In the genomic region with DNA sequence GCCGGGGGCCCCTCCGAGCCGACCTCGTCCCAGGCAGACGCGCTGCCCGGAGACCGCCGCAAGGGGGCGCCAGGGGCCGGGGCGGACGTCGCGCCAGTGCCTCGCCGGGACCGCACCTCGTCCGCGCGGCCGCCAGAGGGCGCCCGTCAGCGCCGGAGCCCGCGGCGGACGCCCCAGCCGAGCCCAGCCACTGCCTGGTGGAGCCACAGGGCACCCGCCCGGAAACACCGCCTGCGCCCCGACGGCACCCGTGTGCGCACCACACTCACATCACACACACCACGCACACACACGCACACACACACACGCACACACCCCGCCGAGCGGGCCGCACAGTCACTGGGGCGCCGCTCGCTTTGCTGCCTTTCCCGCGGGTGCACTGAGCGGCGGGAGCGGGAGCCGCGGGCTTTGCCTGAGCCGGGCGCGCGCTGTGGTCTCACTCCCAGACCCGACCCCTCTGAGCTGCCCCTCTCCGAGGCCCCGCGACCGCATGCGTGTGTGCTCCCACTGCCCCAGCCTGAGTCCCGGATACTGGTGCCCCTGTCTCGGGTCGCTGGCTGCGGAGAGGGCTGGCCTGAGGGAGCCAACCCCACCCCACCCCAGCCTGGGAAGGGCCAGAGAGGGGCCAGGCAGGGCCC, we compare ENCODE assay signal across 8 cellular contexts.
DNase-seq lines count a peak whose midpoint lies in the region; ATAC-seq and TF ChIP-seq lines count a peak whose summit lies in the region.

No MANE protein-coding gene starts in this region.

- H3K27ac ChIP-seq in KMS-11 = no peak overlapping the region
- H3K27ac ChIP-seq in WERI-Rb-1 = 0 out of 2 replicates have a peak overlapping the region, but pooled peaks have one; percentile 54
- no peak overlapping the region for H3K27ac ChIP-seq in effector memory CD4-positive, alpha-beta T cell (ENCODE audit: insufficient read depth, low read length, poor library complexity, severe bottlenecking)
- no peak overlapping the region for H3K27ac ChIP-seq in mesendoderm (ENCODE audit: low read depth, low read length)

- H3K18ac ChIP-seq in mesendoderm (ENCODE audit: low read length) = peak overlapping the region; percentile 99

- no peak overlapping the region for H3K4me2 ChIP-seq in KMS-11
- H3K4me2 ChIP-seq in mesendoderm (ENCODE audit: low read length) = peak overlapping the region; percentile 75

- H3K79me2 ChIP-seq in KMS-11 (ENCODE audit: insufficient read depth, low read depth) = no peaks in the 10 kb centered on the region
- H3K79me2 ChIP-seq in mesendoderm (ENCODE audit: control insufficient read depth, insufficient read depth, low read length) = no peaks in the 10 kb centered on the region

- H2BK5ac ChIP-seq in mesendoderm (ENCODE audit: low read length) = no peak overlapping the region

- no peak overlapping the region for H3K4ac ChIP-seq in mesendoderm (ENCODE audit: low read depth, low read length)

- no peaks in the 10 kb centered on the region for H3K27me3 ChIP-seq in GM06990 (replicated peaks; ENCODE audit: control insufficient read depth, insufficient read depth, low read length)
- H3K27me3 ChIP-seq in KMS-11 (ENCODE audit: insufficient read depth, low read depth) = no peaks in the 10 kb centered on the region
- peaks cover 15% of the 10 kb centered on the region for H3K27me3 ChIP-seq in WERI-Rb-1 (ENCODE audit: insufficient read depth, low read depth, severe bottlenecking)
- H3K27me3 ChIP-seq in effector memory CD4-positive, alpha-beta T cell (replicated peaks; ENCODE audit: control insufficient read depth, insufficient read depth, low read length, poor library complexity, severe bottlenecking) = peaks cover 2% of the 10 kb centered on the region
- no peaks in the 10 kb centered on the region for H3K27me3 ChIP-seq in mesendoderm (ENCODE audit: insufficient read depth, low read length, poor library complexity)

- no peaks in the 10 kb centered on the region for H3K79me1 ChIP-seq in mesendoderm (ENCODE audit: low read length)

- no peak overlapping the region for H4K5ac ChIP-seq in mesendoderm (ENCODE audit: low read length)

- no peak overlapping the region for H3K4me3 ChIP-seq in GM06990 (replicated peaks; ENCODE audit: low read depth, low read length)
- H3K4me3 ChIP-seq in KMS-11 (IDR thresholded peaks at IDR 0.05; ENCODE audit: insufficient read depth, low read depth, low read length) = no peak overlapping the region
- peak overlapping the region; percentile 64 for H3K4me3 ChIP-seq in WERI-Rb-1 (ENCODE audit: low read depth, low read length)
- H3K4me3 ChIP-seq in effector memory CD4-positive, alpha-beta T cell (ENCODE audit: insufficient read depth, low read depth, low read length, poor library complexity, severe bottlenecking) = peak overlapping the region; percentile 12
- peak overlapping the region; percentile 41 for H3K4me3 ChIP-seq in mesendoderm (ENCODE audit: low read length)

- H3K4me1 ChIP-seq in KMS-11 (ENCODE audit: low read depth, poor library complexity, severe bottlenecking) (no peaks in the 10 kb centered on the region), mesendoderm (ENCODE audit: control insufficient read depth, low read depth, low read length) (no peaks in the 10 kb centered on the region)
- H3K4me1 ChIP-seq in effector memory CD4-positive, alpha-beta T cell (ENCODE audit: control insufficient read depth, insufficient read depth, low read length, poor library complexity, severe bottlenecking) = peaks cover 5% of the 10 kb centered on the region

- H2AFZ ChIP-seq in KMS-11 (ENCODE audit: low read depth) = peak overlapping the region; percentile 30; the same call in 1 of the 2 replicates

- no peak overlapping the region for H2AK5ac ChIP-seq in mesendoderm (ENCODE audit: low read length)

- H3K36me3 ChIP-seq in GM06990 (ENCODE audit: control insufficient read depth, insufficient read depth, low read length) = no peaks in the 10 kb centered on the region
- no peaks in the 10 kb centered on the region for H3K36me3 ChIP-seq in KMS-11 (ENCODE audit: insufficient read depth)
- no peaks in the 10 kb centered on the region for H3K36me3 ChIP-seq in WERI-Rb-1
- H3K36me3 ChIP-seq in effector memory CD4-positive, alpha-beta T cell (ENCODE audit: control insufficient read depth, insufficient read depth, low read length) = no peaks in the 10 kb centered on the region
- H3K36me3 ChIP-seq in mesendoderm (ENCODE audit: control insufficient read depth, insufficient read depth, low read length) = no peaks in the 10 kb centered on the region

- peak; percentile 94 for ATAC-seq in GM21825 (IDR thresholded peaks at IDR 0.05; ENCODE audit: unreplicated experiment)

- peak overlapping the region; percentile 50 for H3K23ac ChIP-seq in mesendoderm (ENCODE audit: low read length)

- H3K9ac ChIP-seq in KMS-11 = peak overlapping the region; percentile 57; the same call in 1 of the 2 replicates
- peak overlapping the region; percentile 78 for H3K9ac ChIP-seq in mesendoderm (ENCODE audit: low read length)

- peak overlapping the region; percentile 96 for H3K56ac ChIP-seq in mesendoderm (ENCODE audit: low read length)

- no peaks in the 10 kb centered on the region for H3K9me3 ChIP-seq in WERI-Rb-1 (ENCODE audit: severe bottlenecking)
- H3K9me3 ChIP-seq in effector memory CD4-positive, alpha-beta T cell (ENCODE audit: control insufficient read depth, low read length) = no peaks in the 10 kb centered on the region

- no CpG with 5 or more reads among the region's 71 CpGs for WGBS in mesendoderm (ENCODE audit: extremely low coverage, insufficient coverage, low lambda C conversion rate)

- DNase-seq in GM06990 (ENCODE audit: extremely low read depth, insufficient read length) (peak; percentile 71), WERI-Rb-1 (peak; percentile 75), mesendoderm (peak; percentile 74), SIG-M5 treated with dmso at 0.1 percent for 504 hours (lab: John Stamatoyannopoulos, UW; ENCODE audit: unreplicated experiment) (no peak)
- peak in 2 of 3 donors; percentile 4 to 13 for DNase-seq in effector memory CD4-positive, alpha-beta T cell
- peak; percentile 30 for DNase-seq in stimulated activated CD8-positive, alpha-beta memory T cell treated with anti-CD3 and anti-CD28 coated beads, Interleukin-4, amount 100 ng/mL, for 24 hours (ENCODE audit: low read depth)

- no peak overlapping the region for H2BK15ac ChIP-seq in mesendoderm (replicated peaks; ENCODE audit: low read depth)

- TF ChIP-seq CTCF in GM06990 (IDR thresholded peaks at IDR 0.05; ENCODE audit: insufficient read depth, low read length, poor library complexity, severe bottlenecking) = peak; percentile 10
- no peak for TF ChIP-seq CTCF in KMS-11 (conservative IDR thresholded peaks at IDR 0.05; ENCODE audit: low read depth, low read length)
- peak; percentile 84 for TF ChIP-seq CTCF in WERI-Rb-1 (IDR thresholded peaks at IDR 0.05; ENCODE audit: low read depth, low read length)

- H4K8ac ChIP-seq in mesendoderm (ENCODE audit: low read depth, low read length) = no peak overlapping the region

- H2BK120ac ChIP-seq in mesendoderm (ENCODE audit: low read depth, low read length) = peak overlapping the region; percentile 98

- no peaks in the 10 kb centered on the region for H4K20me1 ChIP-seq in KMS-11 (ENCODE audit: insufficient read depth)

Comparison
In these comparisons a context has a peak if more than half of its experiments do, and no peak if none do; other contexts are left out.
1. H3K4me3 ChIP-seq: peak in WERI-Rb-1 (single experiment), effector memory CD4-positive, alpha-beta T cell (single experiment) and mesendoderm (single experiment); none in GM06990 (single experiment) and KMS-11 (single experiment).